Comparison of ENCODE assay signal across 1 cellular context in the genomic region with DNA sequence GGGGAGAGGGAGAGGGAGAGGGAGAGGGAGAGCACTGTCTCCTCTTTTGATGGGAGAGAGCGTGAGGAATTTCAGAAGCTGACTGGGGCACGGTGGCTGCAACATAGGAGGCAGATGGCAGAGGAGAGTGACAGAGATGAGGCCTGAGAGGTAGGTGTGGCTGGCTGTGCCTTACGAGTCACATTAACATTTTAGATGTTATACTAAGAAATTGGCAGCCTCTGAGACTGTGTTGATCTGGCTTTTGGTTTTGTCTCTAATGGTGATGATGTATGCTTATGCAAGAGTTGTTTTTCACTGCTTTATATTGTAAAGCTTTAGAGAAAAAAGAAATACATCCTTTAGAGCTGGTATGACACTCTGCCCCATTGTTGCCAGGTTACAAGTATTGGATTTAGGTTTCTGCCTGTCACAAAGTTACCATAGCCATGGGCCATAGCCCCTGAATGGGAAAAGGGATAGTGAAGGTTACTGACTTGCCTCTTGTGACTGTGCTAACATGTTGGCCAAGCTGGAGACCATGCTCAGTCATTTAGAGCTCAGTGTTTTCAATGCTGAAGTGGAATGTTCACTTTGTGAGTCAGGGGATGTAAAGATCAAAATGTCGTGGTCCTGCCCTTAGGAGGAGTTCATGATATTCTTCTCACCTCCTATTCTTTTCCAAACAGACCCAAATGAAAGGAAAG.
TF ChIP-seq lines count a peak whose summit lies in the region.

No MANE protein-coding gene starts in this region.

TF ChIP-seq in IMR-90, 13 proteins besides CTCF, POLR2A, EP300 and RAD21:
- TF ChIP-seq CEBPB (IDR thresholded peaks at IDR 0.05; ENCODE audit: low read depth, low read length), result 0 out of 2 replicates have a peak, but pooled peaks have one; percentile 9
- no peak for TF ChIP-seq CHD1 (IDR thresholded peaks at IDR 0.05; ENCODE audit: low read depth, low read length)
- no peak for TF ChIP-seq RFX5 (IDR thresholded peaks at IDR 0.05; ENCODE audit: low read depth, low read length)
